In genomic region chr12:57088442-57089258, GRCh38 we compare ENCODE assay signal across 1 cellular context.
TF ChIP-seq lines count a peak whose summit lies in the region.

TSS of gene NAB2 (plus strand) at chr12:57089114. CDS start at chr12:57089272, 158 bp downstream.

TF ChIP-seq in HepG2, 621 proteins besides CTCF, POLR2A, EP300 and RAD21 (continued from another document and continues in another):
- TF ChIP-seq ZFP36L1 (CRISPR knock-in tag; IDR thresholded peaks at IDR 0.05) (0 out of 2 replicates have a peak, but pooled peaks have one; percentile 31), ZNF543 (CRISPR knock-in tag; IDR thresholded peaks at IDR 0.05) (peak; percentile 70; the same call in 1 of the 2 replicates), FOXJ3 (CRISPR knock-in tag; IDR thresholded peaks at IDR 0.05; ENCODE audit: borderline replicate concordance) (peak; percentile 70; the same call in 1 of the 2 replicates), ZNF549 (CRISPR knock-in tag; IDR thresholded peaks at IDR 0.05) (no peak), EED (CRISPR knock-in tag; IDR thresholded peaks at IDR 0.05) (no peak), WIZ (CRISPR knock-in tag; IDR thresholded peaks at IDR 0.05) (0 out of 2 replicates have a peak, but pooled peaks have one; percentile 57), GATAD2A (CRISPR knock-in tag; IDR thresholded peaks at IDR 0.05) (peak; percentile 87), DBP (CRISPR knock-in tag; IDR thresholded peaks at IDR 0.05; ENCODE audit: not compliant biosample characterization) (no peak), ZNF335 (CRISPR knock-in tag; IDR thresholded peaks at IDR 0.05) (0 out of 2 replicates have a peak, but pooled peaks have one; percentile 16), ZNF12 (CRISPR knock-in tag; IDR thresholded peaks at IDR 0.05) (peak; percentile 80), POGZ (CRISPR knock-in tag; IDR thresholded peaks at IDR 0.05) (peak; percentile 10; the same call in 1 of the 2 replicates), PBX2 (CRISPR knock-in tag; IDR thresholded peaks at IDR 0.05) (no peak), HBP1 (CRISPR knock-in tag; IDR thresholded peaks at IDR 0.05; ENCODE audit: low read depth) (peak; percentile 68; the same call in 1 of the 2 replicates), NFE2L2 (IDR thresholded peaks at IDR 0.05; ENCODE audit: low read length) (no peak), ZNF530 (CRISPR knock-in tag; IDR thresholded peaks at IDR 0.05; ENCODE audit: low read depth) (no peak), ZSCAN29 (CRISPR knock-in tag; conservative IDR thresholded peaks at IDR 0.05) (no peak), ATF7-NPFF (CRISPR knock-in tag; IDR thresholded peaks at IDR 0.05; ENCODE audit: low read depth) (peak; percentile 57; the same call in 1 of the 2 replicates), ZNF547 (CRISPR knock-in tag; IDR thresholded peaks at IDR 0.05) (no peak), ZNF879 (CRISPR knock-in tag; IDR thresholded peaks at IDR 0.05) (peak; percentile 60; the same call in 1 of the 2 replicates), ZBTB39 (CRISPR knock-in tag; IDR thresholded peaks at IDR 0.05) (peak; percentile 57; the same call in 1 of the 2 replicates), SETDB1 (CRISPR knock-in tag; IDR thresholded peaks at IDR 0.05; ENCODE audit: borderline replicate concordance) (no peak), ATF6 (CRISPR knock-in tag; conservative IDR thresholded peaks at IDR 0.05) (no peak), REL (CRISPR knock-in tag; conservative IDR thresholded peaks at IDR 0.05) (peak; percentile 36; the same call in 1 of the 2 replicates), XBP1 (CRISPR knock-in tag; IDR thresholded peaks at IDR 0.05) (peak; percentile 73; the same call in 1 of the 2 replicates), ATF3 (CRISPR knock-in tag; IDR thresholded peaks at IDR 0.05) (peak; percentile 71), SNAI1 (CRISPR knock-in tag; IDR thresholded peaks at IDR 0.05; ENCODE audit: borderline replicate concordance) (0 out of 2 replicates have a peak, but pooled peaks have one; percentile 13), RERE (CRISPR knock-in tag; IDR thresholded peaks at IDR 0.05; ENCODE audit: low read depth) (peak; percentile 48; the same call in 1 of the 2 replicates), ZC3H13 (CRISPR knock-in tag; IDR thresholded peaks at IDR 0.05) (peak; percentile 80; the same call in 1 of the 2 replicates), ZNF776 (CRISPR knock-in tag; IDR thresholded peaks at IDR 0.05) (peak; percentile 55; the same call in 1 of the 2 replicates), ZNF142 (CRISPR knock-in tag; IDR thresholded peaks at IDR 0.05) (peak; percentile 83; the same call in 1 of the 2 replicates), MAX (IDR thresholded peaks at IDR 0.05) (peak; percentile 96), ZNF230 (CRISPR knock-in tag; IDR thresholded peaks at IDR 0.05) (0 out of 2 replicates have a peak, but pooled peaks have one; percentile 55), ZNF362 (CRISPR knock-in tag; IDR thresholded peaks at IDR 0.05; ENCODE audit: borderline replicate concordance) (no peak), ZNF414 (CRISPR knock-in tag; IDR thresholded peaks at IDR 0.05) (peak; percentile 60; the same call in 1 of the 2 replicates), SALL2 (CRISPR knock-in tag; IDR thresholded peaks at IDR 0.05) (no peak), MIXL1 (CRISPR knock-in tag; IDR thresholded peaks at IDR 0.05) (no peak)
